8 cellular contexts compared by ENCODE assay signal in the genomic region with DNA sequence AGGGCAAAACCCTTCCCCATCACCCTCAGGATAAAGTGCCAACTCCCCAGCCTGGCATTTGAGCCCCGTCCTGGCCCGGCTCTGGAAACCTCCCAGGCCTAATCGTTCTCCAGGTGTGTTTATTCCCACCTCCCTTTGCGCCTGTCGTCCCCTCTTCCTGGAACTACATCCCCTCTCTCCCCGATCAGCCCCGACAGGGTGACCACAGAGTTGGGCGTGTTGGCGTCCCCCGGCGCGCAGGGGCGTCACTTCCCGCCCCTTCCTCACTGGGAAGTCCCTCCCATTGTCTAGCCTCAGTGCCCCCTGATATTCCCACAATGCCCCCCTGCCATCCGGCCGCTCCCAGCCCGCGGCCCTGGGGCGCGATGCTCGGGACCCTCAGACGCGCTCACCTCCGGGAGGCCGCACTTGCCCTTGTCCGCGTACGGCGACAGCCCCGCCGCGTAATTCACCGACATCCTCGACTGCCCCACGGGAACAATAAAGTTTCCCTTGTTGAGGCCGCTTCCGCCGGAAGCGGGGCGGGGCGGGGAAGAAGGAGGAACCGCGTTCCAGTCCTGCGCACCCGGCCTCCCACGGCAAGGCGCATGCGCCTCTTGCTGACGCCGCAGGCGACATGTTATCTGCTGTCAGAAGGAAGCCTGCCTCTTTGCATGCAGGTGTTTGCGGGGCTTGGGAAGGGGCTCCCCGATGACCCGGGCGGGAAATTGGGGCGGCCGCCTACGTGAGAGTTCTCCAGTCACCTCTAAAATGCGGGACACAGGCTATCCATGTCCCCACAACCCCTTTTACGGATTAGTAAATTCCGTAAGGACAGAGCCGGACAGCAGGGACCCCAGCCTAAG. TPM values are rescaled to one million over a fixed set of nuclear protein-coding genes. Genes with fewer than 3 reads are reported as not detected.
DNase-seq lines count a peak whose midpoint lies in the region; ATAC-seq and TF ChIP-seq lines count a peak whose summit lies in the region.

Gene ANKRD24, plus strand, starts transcription at position 608 of the 845 bp plus-strand sequence. CDS start 3,737 bp downstream, outside the sequence.
Gene SIRT6, minus strand, starts transcription at position 482 of the 845 bp plus-strand sequence. Its CDS starts 24 bp downstream, at position 458.

- peaks cover 26 to 37% (median 37%) of the 10 kb centered on the region in 3 donors for H3K4me1 Mint-ChIP-seq in T-cell

- peak within 1 kb of the TSS; percentile 98 for H3K4me3 ChIP-seq in GM06990 (replicated peaks; ENCODE audit: low read depth, low read length)
- peak within 1 kb of the TSS; percentile 54 to 90 (median 70) for H3K4me3 ChIP-seq in adrenal gland
- peak within 1 kb of the TSS; percentile 70 to 98 (median 88) for H3K4me3 ChIP-seq in heart left ventricle
- peak within 1 kb of the TSS; percentile 76 to 96 (median 84) for H3K4me3 ChIP-seq in transverse colon

- TF ChIP-seq EP300 in transverse colon (IDR thresholded peaks at IDR 0.05; ENCODE audit: low read depth): no peak

- POLR2A ChIA-PET in T-cell (lab: Charles Lee): interaction anchor here in 1 of 2 donors (1.0 kb wide), 1 partner anchor 204 kb away, joined by 5 read pairs; no protein-coding TSS in a partner anchor

- peak in 1 of 2 donors; percentile 58 for TF ChIP-seq POLR2A in adrenal gland (IDR thresholded peaks at IDR 0.05)
- peak in 1 of 2 donors; percentile 76 for TF ChIP-seq POLR2A in heart left ventricle (IDR thresholded peaks at IDR 0.05)
- TF ChIP-seq POLR2A in transverse colon (IDR thresholded peaks at IDR 0.05): peak; percentile 88

- H3K27me3 ChIP-seq in GM06990 (replicated peaks; ENCODE audit: control insufficient read depth, insufficient read depth, low read length) (no peaks in the 10 kb centered on the region), adrenal gland (no peaks in the 10 kb centered on the region), heart left ventricle (no peaks in the 10 kb centered on the region), transverse colon (no peaks in the 10 kb centered on the region)

- H3K27me3 Mint-ChIP-seq in T-cell: no peaks in the 10 kb centered on the region

- H3K4me3 Mint-ChIP-seq in T-cell: peak within 1 kb of the TSS; percentile 93 to 99 (median 95)

- H3K36me3 Mint-ChIP-seq in T-cell: peaks cover 9% of the 10 kb centered on the region

- peak; percentile 76 for ATAC-seq in HG02678 (IDR thresholded peaks at IDR 0.05; ENCODE audit: unreplicated experiment)
- ATAC-seq in T-cell (replicated peaks in 1 of 4): peak; percentile 90 to 92 (median 90)
- ATAC-seq in heart left ventricle: peak; percentile 95 to 98 (median 96)

- H3K9me3 ChIP-seq in adrenal gland (replicated peaks in 1 of 3) (no peaks in the 10 kb centered on the region), heart left ventricle (no peaks in the 10 kb centered on the region), transverse colon (no peaks in the 10 kb centered on the region)

- H3K27ac Mint-ChIP-seq in T-cell: peak within 1 kb of the TSS; percentile 92

- H3K36me3 ChIP-seq in GM06990 (ENCODE audit: control insufficient read depth, insufficient read depth, low read length) (peaks cover 4% of the 10 kb centered on the region; the same call in 1 of the 2 replicates), adrenal gland (replicated peaks in 1 of 2) (peaks cover 0 to 24% of the 10 kb centered on the region in 2 donors), heart left ventricle (peaks cover 0 to 34% (median 26%) of the 10 kb centered on the region in 9 donors), transverse colon (peaks cover 0 to 8% (median 2%) of the 10 kb centered on the region in 4 donors)

- DNase-seq in GM06990 (ENCODE audit: extremely low read depth, insufficient read length): peak; percentile 98
- DNase-seq in NCI-H1417 treated with DMSO at 0.1 percent for 48 hours (lab: John Stamatoyannopoulos, UW): peak; percentile 79
- peak; percentile 87 to 97 (median 95) for DNase-seq in T-cell
- peak; percentile 94 to 98 (median 96) for DNase-seq in adrenal gland
- peak; percentile 97 to 98 (median 97) for DNase-seq in heart left ventricle
- peak; percentile 94 for DNase-seq in pons (ENCODE audit: low spot score)
- DNase-seq in transverse colon: peak; percentile 98

- intact Hi-C loops in adrenal gland (cut with DNase I) (no loop called here), heart left ventricle (cut with DNase I) (loop anchor here in 5 of 10 donors (2.0 to 10.0 kb wide), 5 partner anchors 40 to 198 kb away; partner anchors contain the start of genes EEF2 (in 3 of the 5) and PIAS4 (in 1 of the 5)), transverse colon (cut with DNase I; ENCODE audit: low total_unique reads) (loop anchor here (5.0 to 10.0 kb wide), 2 partner anchors 515 to 1898 kb away; partner anchors contain the start of gene PEAK3)

- no peaks in the 10 kb centered on the region for H3K9me3 Mint-ChIP-seq in T-cell

- TF ChIP-seq CTCF in GM06990 (IDR thresholded peaks at IDR 0.05; ENCODE audit: insufficient read depth, low read length, poor library complexity, severe bottlenecking): no peak
- TF ChIP-seq CTCF in adrenal gland (IDR thresholded peaks at IDR 0.05): no peak
- no peak for TF ChIP-seq CTCF in heart left ventricle (IDR thresholded peaks at IDR 0.05)
- TF ChIP-seq CTCF in transverse colon (IDR thresholded peaks at IDR 0.05): no peak

- CTCF ChIA-PET in T-cell (lab: Charles Lee): no interaction called here

- in situ Hi-C loops in transverse colon (cut with MboI; ENCODE audit: low pct_ligation_motif_present in 1 of 4, low pct_unique_long_range_greater_than_20kb in 1 of 4, low sequenced_read_pairs in 3 of 4): loop anchor here in 2 of 4 donors (10.0 kb wide), 1 partner anchor 198 kb away; the partner anchor contains the start of gene EEF2 (in 2 of the 2)

- 0 to 1% (median 1%) methylated on average over 13 to 62 of the region's 62 CpGs for WGBS in adrenal gland, 4 donors
- 0 to 1% (median 0%) methylated on average over 55 to 62 of the region's 62 CpGs for WGBS in heart left ventricle, 4 donors
- 0 to 1% methylated on average over 4 to 57 of the region's 62 CpGs for WGBS in transverse colon (ENCODE audit: low coverage in 1 of 2), 2 donors

- H3K27ac ChIP-seq in adrenal gland (peak within 1 kb of the TSS in 4 of 5 donors; percentile 51 to 86 (median 64)), heart left ventricle (peak within 1 kb of the TSS; percentile 11 to 93 (median 84)), transverse colon (peak within 1 kb of the TSS; percentile 86 to 95 (median 88))

- H3K4me1 ChIP-seq in adrenal gland (replicated peaks in 1 of 2) (peaks cover 13 to 20% of the 10 kb centered on the region in 2 donors), heart left ventricle (peaks cover 0 to 27% (median 15%) of the 10 kb centered on the region in 12 donors), transverse colon (peaks cover 12 to 26% (median 22%) of the 10 kb centered on the region in 4 donors)

RNA-seq across cellular contexts. Expression of gene ANKRD24, which starts in this region (rescaled TPM):
- total RNA-seq in T-cell: 1 to 10 TPM in 3 of 5 donors, under 1 TPM in 2; 0.79 to 2.2 (median 1.3) TPM
- total RNA-seq in adrenal gland: 1 to 10 TPM; 1.1 to 9.9 (median 3.2) TPM
- 10 to 100 TPM in 2 of 3 donors, 1 to 10 TPM in 1; 1.1 to 17.2 (median 14.7) TPM for polyA plus RNA-seq in adrenal gland
- 1 to 10 TPM in 2 of 9 donors, under 1 TPM in 4, not detected in 3; 0.23 to 1.4 (median 0.51) TPM for total RNA-seq in heart left ventricle
- polyA plus RNA-seq in heart left ventricle: under 1 TPM; 0.12 to 0.30 TPM
- total RNA-seq in transverse colon: 1 to 10 TPM; 1.2 to 6.4 (median 2.1) TPM

RNA-seq across cellular contexts. Expression of gene SIRT6, which starts in this region (rescaled TPM):
- 10 to 100 TPM; 19.9 to 35.7 (median 30.0) TPM for total RNA-seq in T-cell
- 10 to 100 TPM; 16.7 to 39.2 (median 25.1) TPM for total RNA-seq in adrenal gland
- polyA plus RNA-seq in adrenal gland: 10 to 100 TPM in 2 of 3 donors, 1 to 10 TPM in 1; 2.8 to 72.8 (median 53.7) TPM
- total RNA-seq in heart left ventricle: 10 to 100 TPM; 10.2 to 16.7 (median 12.7) TPM
- polyA plus RNA-seq in heart left ventricle: 10 to 100 TPM; 15.6 to 29.0 TPM
- total RNA-seq in transverse colon: 100 to 1,000 TPM; 141 to 215 (median 194) TPM

Comparison
In these comparisons a context has a peak if more than half of its experiments do, and no peak if none do; other contexts are left out.
1. Peak in every context shown above with its lines: DNase-seq, ATAC-seq, H3K4me3 ChIP-seq and H3K27ac ChIP-seq.